Comparison of ENCODE assay signal across 26 cellular contexts in the genomic region with DNA sequence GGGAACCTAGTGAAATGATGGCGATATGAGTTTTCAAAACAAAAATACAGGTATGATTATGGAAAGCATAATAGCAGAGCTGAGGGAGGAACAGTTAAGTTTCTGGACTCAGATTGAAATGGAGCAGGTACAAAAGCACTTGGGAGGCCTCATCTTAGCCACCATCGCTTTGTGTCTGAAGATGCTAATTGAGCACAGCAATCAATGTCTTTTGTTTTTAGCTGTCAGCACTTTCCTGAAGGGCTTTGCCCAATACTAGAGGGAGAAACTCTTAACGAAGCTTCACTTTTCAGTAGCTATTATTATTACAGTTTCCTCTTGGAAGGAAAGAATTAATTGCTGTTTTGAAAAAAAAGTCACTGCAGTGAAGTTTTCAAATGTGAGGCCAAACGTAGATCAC.
"Had no signal": no experiment of that assay in that cellular context is flagged by ENCODE, and none has a peak within 500 bp of the region (broad histone marks: within the 10 kb centered on the region; RNA-seq: fewer than 3 reads in every experiment).

No MANE protein-coding gene starts in this region.

- H3K4me1 Mint-ChIP-seq: activated T-helper 17 cell treated with anti-CD3 and anti-CD28 coated beads, Interleukin-2, amount 50 U/mL, for 72 hours; naive thymus-derived CD4-positive, alpha-beta T cell; stimulated activated naive B cell treated with anti-CD40 and anti-IgM and Interleukin-4, amounts not matched to agents 10 μg/mL and 1 μg/mL and 100 μg/mL, for 72 hours had no signal

- H3K27ac ChIP-seq: esophagus muscularis mucosa, pancreas, prostate gland, sigmoid colon, stomach, thyroid gland, upper lobe of left lung had no signal

- H3K27me3 Mint-ChIP-seq: activated CD8-positive, alpha-beta T cell treated with anti-CD3 and anti-CD28 coated beads for 36 hours; activated T-helper 17 cell treated with anti-CD3 and anti-CD28 coated beads, Interleukin-2, amount 50 U/mL, for 72 hours; naive thymus-derived CD4-positive, alpha-beta T cell; stimulated activated naive B cell treated with anti-CD40 and anti-IgM and Interleukin-4, amounts not matched to agents 10 μg/mL and 1 μg/mL and 100 μg/mL, for 72 hours had no signal

- H3K4me3 Mint-ChIP-seq: activated CD8-positive, alpha-beta T cell treated with anti-CD3 and anti-CD28 coated beads for 36 hours; activated T-cell treated with anti-CD3 and anti-CD28 coated beads, Interleukin-2, amount 50 U/mL, for 4 hours; activated T-helper 17 cell treated with anti-CD3 and anti-CD28 coated beads, Interleukin-2, amount 50 U/mL, for 72 hours; naive thymus-derived CD4-positive, alpha-beta T cell; stimulated activated naive B cell treated with anti-CD40 and anti-IgM and Interleukin-4, amounts not matched to agents 10 μg/mL and 1 μg/mL and 100 μg/mL, for 72 hours had no signal

- H3K9me3 ChIP-seq: esophagus muscularis mucosa, pancreas, prostate gland, sigmoid colon, stomach, thyroid gland, upper lobe of left lung had no signal

- H3K36me3 ChIP-seq: esophagus muscularis mucosa, pancreas, prostate gland, sigmoid colon, stomach, thyroid gland, upper lobe of left lung had no signal

- H3K4me1 ChIP-seq: esophagus muscularis mucosa, pancreas, prostate gland, sigmoid colon, stomach, thyroid gland, upper lobe of left lung had no signal

- DNase-seq: activated CD4-positive, alpha-beta T cell treated with anti-CD3 and anti-CD28 coated beads, Interleukin-2, amount 50 U/mL, for 1 hour; activated CD8-positive, alpha-beta T cell treated with anti-CD3 and anti-CD28 coated beads for 36 hours; activated gamma-delta T cell treated with Interleukin-2 at 50 U/mL for 16 hours; activated naive CD4-positive, alpha-beta T cell treated with anti-CD3 and anti-CD28 coated beads, Interleukin-2, amount 50 U/mL, for 16 hours; activated T-cell treated with anti-CD3 and anti-CD28 coated beads, Interleukin-2, amount 50 U/mL, for 4 hours; amniotic stem cell; caudate nucleus; foreskin melanocyte; islet precursor cell; left cardiac atrium; midbrain; naive thymus-derived CD4-positive, alpha-beta T cell; nucleus accumbens; pancreas; sigmoid colon; small intestine; stimulated activated CD4-positive, alpha-beta T cell treated with anti-CD3 and anti-CD28 coated beads, Interleukin-1b, Interleukin-23, amount 100 ng/mL, for 48 hours; stimulated activated CD4-positive, alpha-beta T cell treated with anti-CD3 and anti-CD28 coated beads, Interleukin-4, amount 100 ng/mL, for 4 hours; stimulated activated CD8-positive, alpha-beta memory T cell treated with anti-CD3 and anti-CD28 coated beads, Interleukin-4, amount 100 ng/mL, for 48 hours; stimulated activated naive B cell treated with anti-CD40 and anti-IgM and Interleukin-4, amounts not matched to agents 10 μg/mL and 1 μg/mL and 100 μg/mL, for 72 hours; stomach; thyroid gland; upper lobe of left lung had no signal

- H3K27me3 ChIP-seq: esophagus muscularis mucosa, pancreas, sigmoid colon, stomach, thyroid gland, upper lobe of left lung had no signal

- H3K4me3 ChIP-seq: esophagus muscularis mucosa, pancreas, prostate gland, sigmoid colon, stomach, thyroid gland, upper lobe of left lung had no signal

- H3K27ac Mint-ChIP-seq: activated CD8-positive, alpha-beta T cell treated with anti-CD3 and anti-CD28 coated beads for 36 hours; activated T-helper 17 cell treated with anti-CD3 and anti-CD28 coated beads, Interleukin-2, amount 50 U/mL, for 72 hours; naive thymus-derived CD4-positive, alpha-beta T cell; stimulated activated naive B cell treated with anti-CD40 and anti-IgM and Interleukin-4, amounts not matched to agents 10 μg/mL and 1 μg/mL and 100 μg/mL, for 72 hours had no signal

- H3K36me3 Mint-ChIP-seq: naive thymus-derived CD4-positive, alpha-beta T cell; stimulated activated naive B cell treated with anti-CD40 and anti-IgM and Interleukin-4, amounts not matched to agents 10 μg/mL and 1 μg/mL and 100 μg/mL, for 72 hours had no signal
